Comparison of ENCODE assay signal across 1 cellular context in genomic region chr1:54391450-54392071, GRCh38.
TF ChIP-seq lines count a peak whose summit lies in the region.

No MANE protein-coding gene starts in this region.

TF ChIP-seq in HepG2, 621 proteins besides CTCF, POLR2A, EP300 and RAD21:
- TF ChIP-seq RFXANK (CRISPR knock-in tag; IDR thresholded peaks at IDR 0.05) (no peak), SNRNP70 (IDR thresholded peaks at IDR 0.05; ENCODE audit: low read depth, low read length) (no peak), MAFF (IDR thresholded peaks at IDR 0.05; ENCODE audit: low read depth, low read length) (no peak), ZNF205 (CRISPR knock-in tag; IDR thresholded peaks at IDR 0.05) (no peak), ZBED4 (CRISPR knock-in tag; IDR thresholded peaks at IDR 0.05; ENCODE audit: borderline replicate concordance) (no peak), ZNF780A (CRISPR knock-in tag; IDR thresholded peaks at IDR 0.05) (no peak), FOXP4 (CRISPR knock-in tag; IDR thresholded peaks at IDR 0.05) (no peak), ZNF234 (CRISPR knock-in tag; conservative IDR thresholded peaks at IDR 0.05) (no peak), ZNF687 (CRISPR knock-in tag; IDR thresholded peaks at IDR 0.05) (no peak)
